Comparison of ENCODE assay signal across 19 cellular contexts in the genomic region with DNA sequence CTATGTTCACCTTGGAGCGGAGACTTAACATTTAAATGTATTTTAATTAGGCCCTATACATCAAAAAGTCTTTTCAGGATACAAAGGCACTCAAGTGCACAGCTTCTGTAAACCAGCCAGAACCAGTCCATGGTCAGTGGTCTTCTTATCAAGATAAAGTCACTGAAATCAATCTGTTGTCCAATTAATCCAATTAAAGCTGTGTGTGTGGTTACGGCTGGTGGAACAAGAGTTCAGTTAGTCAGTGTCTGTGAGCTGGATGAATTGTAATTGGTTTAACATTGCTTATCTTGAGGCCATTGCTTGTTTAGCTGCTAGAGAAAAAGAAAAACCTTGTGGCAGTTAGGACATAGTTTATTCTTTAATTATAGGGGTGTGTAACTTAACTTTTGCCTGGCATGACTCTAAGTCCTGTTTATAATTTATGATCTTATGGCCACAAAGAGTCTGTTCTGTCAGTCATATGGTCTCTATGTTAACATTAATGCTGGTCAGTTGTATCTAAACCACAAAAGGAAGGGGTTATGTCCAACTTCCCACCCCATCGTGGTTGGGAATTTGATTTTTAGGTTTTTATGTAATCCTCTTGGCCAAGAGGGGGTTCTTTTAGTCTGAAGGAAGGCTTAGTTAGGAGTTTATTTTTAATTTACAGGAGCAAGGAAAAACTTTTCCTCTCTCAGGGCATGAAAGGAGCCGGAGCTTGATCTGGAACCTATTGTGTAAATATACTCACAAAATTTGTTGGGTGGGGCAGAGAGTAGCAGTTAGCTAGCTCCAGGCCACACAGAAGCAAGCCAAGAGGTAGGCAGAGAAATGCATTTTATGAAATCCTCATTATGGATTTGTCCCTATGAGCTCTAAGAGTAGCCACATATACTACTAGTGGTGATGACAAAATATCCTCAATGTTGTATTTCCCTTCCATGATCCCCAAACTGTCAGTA.
DNase-seq lines count a peak whose midpoint lies in the region; ATAC-seq and TF ChIP-seq lines count a peak whose summit lies in the region.
"Had no signal": no experiment of that assay in that cellular context is flagged by ENCODE, and none has a peak within 500 bp of the region (broad histone marks: within the 10 kb centered on the region; RNA-seq: fewer than 3 reads in every experiment).

No MANE protein-coding gene starts in this region.

- no peak overlapping the region for H3K56ac ChIP-seq in H9 (ENCODE audit: insufficient read length, low read depth, low read length)

- no peaks in the 10 kb centered on the region for H3K27me3 ChIP-seq in BE2C
- no peaks in the 10 kb centered on the region for H3K27me3 ChIP-seq in H9 (ENCODE audit: insufficient read depth, low read length)

- no peak overlapping the region for H4K91ac ChIP-seq in H9 (ENCODE audit: insufficient read length, low read depth, low read length)

- no peaks in the 10 kb centered on the region for H3K23me2 ChIP-seq in H9 (ENCODE audit: insufficient read length, low read depth, low read length, poor library complexity, severe bottlenecking)

- no peak for ATAC-seq in omental fat pad (ENCODE audit: low FRiP score)
- ATAC-seq: A549; CD8-positive, alpha-beta T cell had no signal

- H2AFZ ChIP-seq in H9 (ENCODE audit: low read length): no peak overlapping the region
- H2AFZ ChIP-seq: GM23248 had no signal

- H3K14ac ChIP-seq in H9 (ENCODE audit: insufficient read depth, low read length): no peak overlapping the region

- H2BK5ac ChIP-seq in H9 (ENCODE audit: insufficient read length, low read length): no peak overlapping the region

- H3K9me3 ChIP-seq in BE2C: no peaks in the 10 kb centered on the region
- H3K9me3 ChIP-seq in H9 (ENCODE audit: control insufficient read depth, low read depth, low read length): no peaks in the 10 kb centered on the region
- H3K9me3 ChIP-seq: A549; BLaER1 treated with 17β-estradiol and CSF1 and Interleukin-3, amounts not matched to agents 10 nM and 100 nM had no signal

- H3K18ac ChIP-seq in H9 (ENCODE audit: insufficient read length, low read depth, low read length): no peak overlapping the region

- peaks cover 8 to 60% of the 10 kb centered on the region in 2 experiments for H3K9me3 Mint-ChIP-seq in H9
- H3K9me3 Mint-ChIP-seq: CD8-positive, alpha-beta T cell had no signal

- H3K79me2 ChIP-seq in H9 (ENCODE audit: insufficient read depth, low read length): no peaks in the 10 kb centered on the region

- no peak overlapping the region for H2AK5ac ChIP-seq in H9 (ENCODE audit: insufficient read length, low read length)

- H3K27me3 Mint-ChIP-seq in H9 (ENCODE audit: low read depth): peaks cover 2% of the 10 kb centered on the region; the same call in 1 of the 2 replicates

- no peak overlapping the region for H2BK20ac ChIP-seq in H9 (ENCODE audit: low read depth, low read length, poor library complexity, severe bottlenecking)

- no peaks in the 10 kb centered on the region for H4K20me1 ChIP-seq in H9 (ENCODE audit: control insufficient read depth, insufficient read depth, insufficient read length)
- H4K20me1 ChIP-seq: BLaER1 treated with 17β-estradiol and CSF1 and Interleukin-3, amounts not matched to agents 10 nM and 100 nM had no signal

- H3K27ac ChIP-seq in 22Rv1 (0 out of 2 replicates have a peak overlapping the region, but pooled peaks have one; percentile 10), H9 (ENCODE audit: insufficient read length, low read depth, low read length) (no peak overlapping the region)
- H3K27ac ChIP-seq: A549; BLaER1 treated with 17β-estradiol and CSF1 and Interleukin-3, amounts not matched to agents 10 nM and 100 nM; GM23248 had no signal

- H2BK12ac ChIP-seq in H9 (ENCODE audit: insufficient read length, low read depth, low read length): no peak overlapping the region

- no peak for TF ChIP-seq CTCF in 22Rv1 (IDR thresholded peaks at IDR 0.05)
- no peak for TF ChIP-seq CTCF in BE2C (IDR thresholded peaks at IDR 0.05; ENCODE audit: low read depth, low read length)
- no peak for TF ChIP-seq CTCF in H9 (conservative IDR thresholded peaks at IDR 0.05)
- no peak for TF ChIP-seq CTCF in omental fat pad (IDR thresholded peaks at IDR 0.05)

- no peak overlapping the region for H2BK15ac ChIP-seq in H9 (ENCODE audit: low read depth, low read length)

- DNase-seq in BE2C: peak; percentile 36
- peak; percentile 89 for DNase-seq in SK-N-DZ (ENCODE audit: low spot score)
- peak; percentile 4 for DNase-seq in left kidney (ENCODE audit: low read depth, low spot score)
- no peak for DNase-seq in H9
- DNase-seq in omental fat pad (ENCODE audit: low spot score): no peak
- no peak for DNase-seq in NAMALWA (ENCODE audit: low spot score)
- DNase-seq: AML-193; Calu3; CD8-positive, alpha-beta T cell; DMS153; DMS79; GDM1; GM23248; HCEC 1CT; KBM-7 had no signal

- H2BK120ac ChIP-seq in H9 (ENCODE audit: low read depth, low read length, poor library complexity, severe bottlenecking): no peak overlapping the region

- no peak overlapping the region for H3K4me3 Mint-ChIP-seq in H9
- H3K4me3 Mint-ChIP-seq: CD8-positive, alpha-beta T cell; IgD-negative memory B cell had no signal

- no peak overlapping the region for H3K23ac ChIP-seq in H9 (ENCODE audit: insufficient read length, low read depth, low read length)

- H3K4me2 ChIP-seq in H9 (ENCODE audit: insufficient read depth, insufficient read length, low read length): no peak overlapping the region
- H3K4me2 ChIP-seq: A549; BLaER1 treated with 17β-estradiol and CSF1 and Interleukin-3, amounts not matched to agents 10 nM and 100 nM had no signal

- no peak overlapping the region for H4K8ac ChIP-seq in H9 (replicated peaks; ENCODE audit: insufficient read length, low read depth, low read length)

- H3K4me3 ChIP-seq in BE2C (ENCODE audit: low read depth, low read length): no peak overlapping the region
- H3K4me3 ChIP-seq: A549; BLaER1 treated with 17β-estradiol and CSF1 and Interleukin-3, amounts not matched to agents 10 nM and 100 nM; GM23248 had no signal

- H3K79me1 ChIP-seq in H9 (ENCODE audit: insufficient read depth, low read depth, low read length, poor library complexity, severe bottlenecking): no peaks in the 10 kb centered on the region

- H3K4me1 Mint-ChIP-seq in H9: no peaks in the 10 kb centered on the region
- H3K4me1 Mint-ChIP-seq: IgD-negative memory B cell had no signal

- no peak overlapping the region for H3K4ac ChIP-seq in H9 (ENCODE audit: low read depth, low read length)

- H3K4me1 ChIP-seq in BE2C: peaks cover 13% of the 10 kb centered on the region
- H3K4me1 ChIP-seq in H9 (ENCODE audit: insufficient read depth, low read length): no peaks in the 10 kb centered on the region
- H3K4me1 ChIP-seq: A549; BLaER1 treated with 17β-estradiol and CSF1 and Interleukin-3, amounts not matched to agents 10 nM and 100 nM had no signal

- no peak overlapping the region for H3K9ac ChIP-seq in H9 (ENCODE audit: extremely low read depth, insufficient read length, low read length)
- H3K9ac ChIP-seq: BLaER1 treated with 17β-estradiol and CSF1 and Interleukin-3, amounts not matched to agents 10 nM and 100 nM; GM23248 had no signal

- no CpG with 5 or more reads among the region's 4 CpGs for WGBS in H9 (ENCODE audit: extremely low coverage, insufficient read length, low lambda C conversion rate)

- no peaks in the 10 kb centered on the region for H3K36me3 Mint-ChIP-seq in H9 (ENCODE audit: insufficient read depth in 1 of 3, low read depth in 3 of 3)
- H3K36me3 Mint-ChIP-seq: CD8-positive, alpha-beta T cell; IgD-negative memory B cell had no signal

- no peak overlapping the region for H3T11ph ChIP-seq in H9 (ENCODE audit: low read length)

- no peaks in the 10 kb centered on the region for H3K36me3 ChIP-seq in BE2C
- H3K36me3 ChIP-seq: BLaER1 treated with 17β-estradiol and CSF1 and Interleukin-3, amounts not matched to agents 10 nM and 100 nM had no signal

- H3K27ac Mint-ChIP-seq in H9: no peak overlapping the region
- H3K27ac Mint-ChIP-seq: CD8-positive, alpha-beta T cell; IgD-negative memory B cell had no signal

- H4K5ac ChIP-seq in H9 (ENCODE audit: insufficient read length, low read depth, low read length): no peak overlapping the region

Comparison
In these comparisons a context has a peak if more than half of its experiments do, and no peak if none do; other contexts are left out.
1. DNase-seq: peak in BE2C (single experiment), SK-N-DZ (single experiment) and left kidney (single experiment); none in H9 (single experiment), omental fat pad (single experiment) and NAMALWA (single experiment).